1 cellular context compared by ENCODE assay signal in the genomic region with DNA sequence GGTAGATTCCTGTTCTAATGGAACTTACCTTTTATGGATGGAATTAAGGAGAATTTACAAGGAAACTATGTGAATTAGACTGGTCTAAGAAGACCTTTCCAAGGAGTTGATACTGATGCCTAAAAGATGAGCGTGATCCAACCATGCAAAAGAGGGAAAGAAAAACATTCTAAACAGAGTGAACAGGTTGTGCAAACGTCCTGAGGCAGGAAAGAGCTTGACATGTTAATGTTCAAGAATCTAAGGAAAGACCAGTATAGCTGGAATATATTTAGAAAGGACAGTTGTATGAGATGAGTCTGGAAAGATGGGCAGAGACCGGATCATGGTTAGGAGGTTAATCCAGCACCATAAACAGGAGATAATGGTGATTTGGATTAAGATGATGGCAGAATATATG.
TF ChIP-seq lines count a peak whose summit lies in the region.

No MANE protein-coding gene starts in this region.

TF ChIP-seq in GM23338, 12 proteins besides CTCF, POLR2A, EP300 and RAD21 (continued from another document):
- TF ChIP-seq, protein P1, sequence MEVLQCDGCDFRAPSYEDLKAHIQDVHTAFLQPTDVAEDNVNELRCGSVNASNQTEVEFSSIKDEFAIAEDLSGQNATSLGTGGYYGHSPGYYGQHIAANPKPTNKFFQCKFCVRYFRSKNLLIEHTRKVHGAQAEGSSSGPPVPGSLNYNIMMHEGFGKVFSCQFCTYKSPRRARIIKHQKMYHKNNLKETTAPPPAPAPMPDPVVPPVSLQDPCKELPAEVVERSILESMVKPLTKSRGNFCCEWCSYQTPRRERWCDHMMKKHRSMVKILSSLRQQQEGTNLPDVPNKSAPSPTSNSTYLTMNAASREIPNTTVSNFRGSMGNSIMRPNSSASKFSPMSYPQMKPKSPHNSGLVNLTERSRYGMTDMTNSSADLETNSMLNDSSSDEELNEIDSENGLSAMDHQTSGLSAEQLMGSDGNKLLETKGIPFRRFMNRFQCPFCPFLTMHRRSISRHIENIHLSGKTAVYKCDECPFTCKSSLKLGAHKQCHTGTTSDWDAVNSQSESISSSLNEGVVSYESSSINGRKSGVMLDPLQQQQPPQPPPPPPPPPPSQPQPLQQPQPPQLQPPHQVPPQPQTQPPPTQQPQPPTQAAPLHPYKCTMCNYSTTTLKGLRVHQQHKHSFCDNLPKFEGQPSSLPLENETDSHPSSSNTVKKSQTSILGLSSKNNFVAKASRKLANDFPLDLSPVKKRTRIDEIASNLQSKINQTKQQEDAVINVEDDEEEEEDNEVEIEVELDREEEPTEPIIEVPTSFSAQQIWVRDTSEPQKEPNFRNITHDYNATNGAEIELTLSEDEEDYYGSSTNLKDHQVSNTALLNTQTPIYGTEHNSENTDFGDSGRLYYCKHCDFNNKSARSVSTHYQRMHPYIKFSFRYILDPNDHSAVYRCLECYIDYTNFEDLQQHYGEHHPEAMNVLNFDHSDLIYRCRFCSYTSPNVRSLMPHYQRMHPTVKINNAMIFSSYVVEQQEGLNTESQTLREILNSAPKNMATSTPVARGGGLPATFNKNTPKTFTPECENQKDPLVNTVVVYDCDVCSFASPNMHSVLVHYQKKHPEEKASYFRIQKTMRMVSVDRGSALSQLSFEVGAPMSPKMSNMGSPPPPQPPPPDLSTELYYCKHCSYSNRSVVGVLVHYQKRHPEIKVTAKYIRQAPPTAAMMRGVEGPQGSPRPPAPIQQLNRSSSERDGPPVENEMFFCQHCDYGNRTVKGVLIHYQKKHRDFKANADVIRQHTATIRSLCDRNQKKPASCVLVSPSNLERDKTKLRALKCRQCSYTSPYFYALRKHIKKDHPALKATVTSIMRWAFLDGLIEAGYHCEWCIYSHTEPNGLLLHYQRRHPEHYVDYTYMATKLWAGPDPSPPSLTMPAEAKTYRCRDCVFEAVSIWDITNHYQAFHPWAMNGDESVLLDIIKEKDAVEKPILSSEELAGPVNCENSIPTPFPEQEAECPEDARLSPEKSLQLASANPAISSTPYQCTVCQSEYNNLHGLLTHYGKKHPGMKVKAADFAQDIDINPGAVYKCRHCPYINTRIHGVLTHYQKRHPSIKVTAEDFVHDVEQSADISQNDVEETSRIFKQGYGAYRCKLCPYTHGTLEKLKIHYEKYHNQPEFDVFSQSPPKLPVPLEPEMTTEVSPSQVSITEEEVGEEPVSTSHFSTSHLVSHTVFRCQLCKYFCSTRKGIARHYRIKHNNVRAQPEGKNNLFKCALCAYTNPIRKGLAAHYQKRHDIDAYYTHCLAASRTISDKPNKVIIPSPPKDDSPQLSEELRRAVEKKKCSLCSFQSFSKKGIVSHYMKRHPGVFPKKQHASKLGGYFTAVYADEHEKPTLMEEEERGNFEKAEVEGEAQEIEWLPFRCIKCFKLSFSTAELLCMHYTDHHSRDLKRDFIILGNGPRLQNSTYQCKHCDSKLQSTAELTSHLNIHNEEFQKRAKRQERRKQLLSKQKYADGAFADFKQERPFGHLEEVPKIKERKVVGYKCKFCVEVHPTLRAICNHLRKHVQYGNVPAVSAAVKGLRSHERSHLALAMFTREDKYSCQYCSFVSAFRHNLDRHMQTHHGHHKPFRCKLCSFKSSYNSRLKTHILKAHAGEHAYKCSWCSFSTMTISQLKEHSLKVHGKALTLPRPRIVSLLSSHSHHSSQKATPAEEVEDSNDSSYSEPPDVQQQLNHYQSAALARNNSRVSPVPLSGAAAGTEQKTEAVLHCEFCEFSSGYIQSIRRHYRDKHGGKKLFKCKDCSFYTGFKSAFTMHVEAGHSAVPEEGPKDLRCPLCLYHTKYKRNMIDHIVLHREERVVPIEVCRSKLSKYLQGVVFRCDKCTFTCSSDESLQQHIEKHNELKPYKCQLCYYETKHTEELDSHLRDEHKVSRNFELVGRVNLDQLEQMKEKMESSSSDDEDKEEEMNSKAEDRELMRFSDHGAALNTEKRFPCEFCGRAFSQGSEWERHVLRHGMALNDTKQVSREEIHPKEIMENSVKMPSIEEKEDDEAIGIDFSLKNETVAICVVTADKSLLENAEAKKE (CRISPR knock-in tag; IDR thresholded peaks at IDR 0.05): no peak
- TF ChIP-seq STAT1 (IDR thresholded peaks at IDR 0.05; ENCODE audit: unreplicated experiment): no peak
- TF ChIP-seq, protein P2, sequence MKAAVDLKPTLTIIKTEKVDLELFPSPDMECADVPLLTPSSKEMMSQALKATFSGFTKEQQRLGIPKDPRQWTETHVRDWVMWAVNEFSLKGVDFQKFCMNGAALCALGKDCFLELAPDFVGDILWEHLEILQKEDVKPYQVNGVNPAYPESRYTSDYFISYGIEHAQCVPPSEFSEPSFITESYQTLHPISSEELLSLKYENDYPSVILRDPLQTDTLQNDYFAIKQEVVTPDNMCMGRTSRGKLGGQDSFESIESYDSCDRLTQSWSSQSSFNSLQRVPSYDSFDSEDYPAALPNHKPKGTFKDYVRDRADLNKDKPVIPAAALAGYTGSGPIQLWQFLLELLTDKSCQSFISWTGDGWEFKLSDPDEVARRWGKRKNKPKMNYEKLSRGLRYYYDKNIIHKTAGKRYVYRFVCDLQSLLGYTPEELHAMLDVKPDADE (IDR thresholded peaks at IDR 0.05): no peak
- no peak for TF ChIP-seq ZNF114 (CRISPR knock-in tag; IDR thresholded peaks at IDR 0.05)
- no peak for TF ChIP-seq JUNB (IDR thresholded peaks at IDR 0.05; ENCODE audit: unreplicated experiment)
- TF ChIP-seq POLR2AphosphoS5 (IDR thresholded peaks at IDR 0.05; ENCODE audit: low read depth): no peak
- no peak for TF ChIP-seq NANOG (IDR thresholded peaks at IDR 0.05; ENCODE audit: borderline replicate concordance)
TF ChIP-seq in GM23338: peak in this region for 0.
